1 cellular context compared by ENCODE assay signal in genomic region chr17:44919885-44920564, GRCh38.
TF ChIP-seq lines count a peak whose summit lies in the region.

No MANE protein-coding gene starts in this region.

TF ChIP-seq in HEK293, 187 proteins besides CTCF, POLR2A, EP300 and RAD21 (continued from another document):
- TF ChIP-seq, protein P1, sequence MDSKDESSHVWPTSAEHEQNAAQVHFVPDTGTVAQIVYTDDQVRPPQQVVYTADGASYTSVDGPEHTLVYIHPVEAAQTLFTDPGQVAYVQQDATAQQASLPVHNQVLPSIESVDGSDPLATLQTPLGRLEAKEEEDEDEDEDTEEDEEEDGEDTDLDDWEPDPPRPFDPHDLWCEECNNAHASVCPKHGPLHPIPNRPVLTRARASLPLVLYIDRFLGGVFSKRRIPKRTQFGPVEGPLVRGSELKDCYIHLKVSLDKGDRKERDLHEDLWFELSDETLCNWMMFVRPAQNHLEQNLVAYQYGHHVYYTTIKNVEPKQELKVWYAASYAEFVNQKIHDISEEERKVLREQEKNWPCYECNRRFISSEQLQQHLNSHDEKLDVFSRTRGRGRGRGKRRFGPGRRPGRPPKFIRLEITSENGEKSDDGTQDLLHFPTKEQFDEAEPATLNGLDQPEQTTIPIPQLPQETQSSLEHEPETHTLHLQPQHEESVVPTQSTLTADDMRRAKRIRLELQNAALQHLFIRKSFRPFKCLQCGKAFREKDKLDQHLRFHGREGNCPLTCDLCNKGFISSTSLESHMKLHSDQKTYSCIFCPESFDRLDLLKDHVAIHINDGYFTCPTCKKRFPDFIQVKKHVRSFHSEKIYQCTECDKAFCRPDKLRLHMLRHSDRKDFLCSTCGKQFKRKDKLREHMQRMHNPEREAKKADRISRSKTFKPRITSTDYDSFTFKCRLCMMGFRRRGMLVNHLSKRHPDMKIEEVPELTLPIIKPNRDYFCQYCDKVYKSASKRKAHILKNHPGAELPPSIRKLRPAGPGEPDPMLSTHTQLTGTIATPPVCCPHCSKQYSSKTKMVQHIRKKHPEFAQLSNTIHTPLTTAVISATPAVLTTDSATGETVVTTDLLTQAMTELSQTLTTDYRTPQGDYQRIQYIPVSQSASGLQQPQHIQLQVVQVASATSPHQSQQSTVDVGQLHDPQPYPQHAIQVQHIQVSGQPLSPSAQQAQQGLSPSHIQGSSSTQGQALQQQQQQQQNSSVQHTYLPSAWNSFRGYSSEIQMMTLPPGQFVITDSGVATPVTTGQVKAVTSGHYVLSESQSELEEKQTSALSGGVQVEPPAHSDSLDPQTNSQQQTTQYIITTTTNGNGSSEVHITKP (tag by site-specific recombination; IDR thresholded peaks at IDR 0.05), result no peak
- TF ChIP-seq MZF1 (tag by site-specific recombination; IDR thresholded peaks at IDR 0.05; ENCODE audit: borderline replicate concordance) (peak; percentile 66; the same call in 1 of the 2 replicates), ZNF501 (tag by site-specific recombination; IDR thresholded peaks at IDR 0.05) (peak; percentile 17; the same call in 1 of the 2 replicates), SP7 (tag by site-specific recombination; IDR thresholded peaks at IDR 0.05) (peak; percentile 32; the same call in 1 of the 2 replicates), ZFP37 (tag by site-specific recombination; IDR thresholded peaks at IDR 0.05) (0 out of 2 replicates have a peak, but pooled peaks have one; percentile 30), ZFHX2 (tag by site-specific recombination; conservative IDR thresholded peaks at IDR 0.05) (0 out of 2 replicates have a peak, but pooled peaks have one; percentile 47), ZNF2 (tag by site-specific recombination; IDR thresholded peaks at IDR 0.05) (peak; percentile 35; the same call in 1 of the 2 replicates), TRIM28 (IDR thresholded peaks at IDR 0.05; ENCODE audit: borderline replicate concordance, low read length) (0 out of 2 replicates have a peak, but pooled peaks have one; percentile 29), ZNF549 (tag by site-specific recombination; IDR thresholded peaks at IDR 0.05) (no peak), ZNF350 (tag by site-specific recombination; IDR thresholded peaks at IDR 0.05) (no peak), PRDM2 (tag by site-specific recombination; IDR thresholded peaks at IDR 0.05; ENCODE audit: borderline replicate concordance) (no peak), ZNF654 (tag by site-specific recombination; IDR thresholded peaks at IDR 0.05; ENCODE audit: low read depth) (peak; percentile 93), ZNF394 (tag by site-specific recombination; IDR thresholded peaks at IDR 0.05; ENCODE audit: borderline replicate concordance) (0 out of 2 replicates have a peak, but pooled peaks have one; percentile 13), ZNF600 (tag by site-specific recombination; IDR thresholded peaks at IDR 0.05) (0 out of 2 replicates have a peak, but pooled peaks have one; percentile 12), ZIC2 (tag by site-specific recombination; IDR thresholded peaks at IDR 0.05) (peak; percentile 28; the same call in 1 of the 2 replicates), HOXD13 (CRISPR knock-in tag; IDR thresholded peaks at IDR 0.05; ENCODE audit: borderline replicate concordance) (no peak), OSR2 (tag by site-specific recombination; IDR thresholded peaks at IDR 0.05) (no peak), ZNF623 (tag by site-specific recombination; IDR thresholded peaks at IDR 0.05) (no peak), ZBTB7A (tag by site-specific recombination; IDR thresholded peaks at IDR 0.05; ENCODE audit: low read depth) (no peak)
- TF ChIP-seq, protein P2, sequence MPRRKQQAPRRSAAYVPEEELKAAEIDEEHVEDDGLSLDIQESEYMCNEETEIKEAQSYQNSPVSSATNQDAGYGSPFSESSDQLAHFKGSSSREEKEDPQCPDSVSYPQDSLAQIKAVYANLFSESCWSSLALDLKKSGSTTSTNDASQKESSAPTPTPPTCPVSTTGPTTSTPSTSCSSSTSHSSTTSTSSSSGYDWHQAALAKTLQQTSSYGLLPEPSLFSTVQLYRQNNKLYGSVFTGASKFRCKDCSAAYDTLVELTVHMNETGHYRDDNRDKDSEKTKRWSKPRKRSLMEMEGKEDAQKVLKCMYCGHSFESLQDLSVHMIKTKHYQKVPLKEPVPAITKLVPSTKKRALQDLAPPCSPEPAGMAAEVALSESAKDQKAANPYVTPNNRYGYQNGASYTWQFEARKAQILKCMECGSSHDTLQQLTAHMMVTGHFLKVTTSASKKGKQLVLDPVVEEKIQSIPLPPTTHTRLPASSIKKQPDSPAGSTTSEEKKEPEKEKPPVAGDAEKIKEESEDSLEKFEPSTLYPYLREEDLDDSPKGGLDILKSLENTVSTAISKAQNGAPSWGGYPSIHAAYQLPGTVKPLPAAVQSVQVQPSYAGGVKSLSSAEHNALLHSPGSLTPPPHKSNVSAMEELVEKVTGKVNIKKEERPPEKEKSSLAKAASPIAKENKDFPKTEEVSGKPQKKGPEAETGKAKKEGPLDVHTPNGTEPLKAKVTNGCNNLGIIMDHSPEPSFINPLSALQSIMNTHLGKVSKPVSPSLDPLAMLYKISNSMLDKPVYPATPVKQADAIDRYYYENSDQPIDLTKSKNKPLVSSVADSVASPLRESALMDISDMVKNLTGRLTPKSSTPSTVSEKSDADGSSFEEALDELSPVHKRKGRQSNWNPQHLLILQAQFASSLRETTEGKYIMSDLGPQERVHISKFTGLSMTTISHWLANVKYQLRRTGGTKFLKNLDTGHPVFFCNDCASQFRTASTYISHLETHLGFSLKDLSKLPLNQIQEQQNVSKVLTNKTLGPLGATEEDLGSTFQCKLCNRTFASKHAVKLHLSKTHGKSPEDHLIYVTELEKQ (tag by site-specific recombination; IDR thresholded peaks at IDR 0.05; ENCODE audit: borderline replicate concordance), result no peak
TF ChIP-seq in HEK293: peak in this region for 12.
